8 cellular contexts compared by ENCODE assay signal in the genomic region with DNA sequence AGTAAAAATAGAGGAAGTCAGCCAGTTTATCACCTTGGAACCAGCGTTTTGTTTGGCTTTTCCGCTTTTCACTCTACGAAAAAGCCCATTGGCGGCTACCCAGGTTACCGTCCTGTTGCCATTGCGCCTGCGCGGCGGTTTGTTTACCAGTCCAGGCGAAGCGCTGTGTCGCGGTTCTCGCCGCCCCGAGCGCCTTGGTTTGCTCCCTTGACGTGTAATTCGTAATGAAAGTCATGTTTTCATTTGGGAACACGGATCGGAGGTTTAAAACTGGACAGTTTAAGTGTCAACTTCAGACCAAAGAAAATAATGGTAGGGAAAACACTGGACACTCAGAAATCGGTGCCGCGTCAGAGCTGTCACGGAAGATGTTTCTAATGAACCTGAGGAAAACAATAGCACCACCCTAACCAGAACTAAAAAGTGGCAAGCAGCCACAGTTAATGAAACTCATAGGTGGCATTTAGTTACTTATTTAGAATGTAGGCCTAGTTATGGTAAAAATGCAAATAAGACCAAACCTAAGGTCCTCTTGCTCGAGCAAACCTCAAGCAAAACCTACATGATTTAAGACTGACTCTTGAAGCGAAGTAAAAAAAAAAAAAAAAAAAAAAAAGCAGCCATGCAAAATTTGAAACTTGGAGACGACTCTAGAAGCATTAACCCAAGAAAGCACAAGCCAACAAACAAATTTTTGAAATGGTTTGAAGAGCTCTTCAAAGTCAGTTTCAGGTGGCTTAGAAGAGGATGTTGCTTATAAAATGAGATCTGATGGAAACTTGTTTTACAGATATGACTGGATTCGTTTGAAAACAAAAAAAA. TPM values are rescaled to one million over a fixed set of nuclear protein-coding genes. Genes with fewer than 3 reads are reported as not detected.
A peak's percentile ranks its signal among the peaks of the same experiment; 100 is the strongest.
DNase-seq lines count a peak whose midpoint lies in the region; ATAC-seq, FAIRE-seq and TF ChIP-seq lines count a peak whose summit lies in the region.

No MANE protein-coding gene starts in this region.

- CTCF ChIA-PET in OCI-LY7 (lab: Charles Lee; ENCODE audit: unreplicated experiment) = no interaction called here

- peak; percentile 80 for DNase-seq in CMK (ENCODE audit: low read depth)
- peak; percentile 67 for DNase-seq in HTR-8/SVneo (ENCODE audit: insufficient read length, low spot score)
- DNase-seq in OCI-LY7 (ENCODE audit: low spot score) = peak; percentile 97
- peak; percentile 89 for DNase-seq in activated T-cell treated with anti-CD3 and anti-CD28 coated beads, Interleukin-2, amount 50 U/mL, for 1 hour
- peak; percentile 75 to 83 for DNase-seq in stimulated activated CD8-positive, alpha-beta memory T cell treated with anti-CD3 and anti-CD28 coated beads, Interleukin-7, amount 100 ng/mL, for 1 hour (ENCODE audit: low read depth in 2 of 2)

- H3K36me3 ChIP-seq in OCI-LY7 (ENCODE audit: insufficient read depth, low read length) (no peaks in the 10 kb centered on the region), esophagus (ENCODE audit: control insufficient read depth in 2 of 2, insufficient read depth in 2 of 2, low read length in 1 of 2) (no peaks in the 10 kb centered on the region), mucosa of stomach (ENCODE audit: control insufficient read depth, insufficient read depth, low read length) (no peaks in the 10 kb centered on the region)

- ATAC-seq in GM21381 (IDR thresholded peaks at IDR 0.05; ENCODE audit: unreplicated experiment) = peak; percentile 55

- no peak for FAIRE-seq in HTR-8/SVneo (lab: Jason Lieb, UNC)

- intact Hi-C loops in OCI-LY7 (cut with micrococcal nuclease; ENCODE audit: unreplicated experiment) = loop anchor here (1.0 kb wide), 3 partner anchors 21 to 339 kb away; a partner anchor contains a TSS

- 2 to 6% methylated on average over 29 of the region's 29 CpGs for WGBS in esophagus, 2 donors

- peak; percentile 27; the same call in 1 of the 2 replicates for TF ChIP-seq CTCF in OCI-LY7 (conservative IDR thresholded peaks at IDR 0.05; ENCODE audit: low read length)

- H3K9me3 ChIP-seq in OCI-LY7 (ENCODE audit: low read length) (no peaks in the 10 kb centered on the region; the same call in 1 of the 2 replicates), esophagus (ENCODE audit: control insufficient read depth in 2 of 2, insufficient read depth in 1 of 2, low read depth in 1 of 2, low read length in 1 of 2) (no peaks in the 10 kb centered on the region), mucosa of stomach (ENCODE audit: control insufficient read depth, low read length) (no peaks in the 10 kb centered on the region)

- peak overlapping the region; percentile 97 for H3K27ac ChIP-seq in OCI-LY7 (ENCODE audit: low read depth, low read length, poor library complexity, severe bottlenecking)
- H3K27ac ChIP-seq in esophagus (ENCODE audit: low read depth in 2 of 2, low read length in 1 of 2) = peak overlapping the region; percentile 91 to 95

- peak overlapping the region; percentile 73 for H3K4me3 ChIP-seq in OCI-LY7 (ENCODE audit: low read depth, low read length, poor library complexity, severe bottlenecking)
- peak overlapping the region; percentile 41 to 72 for H3K4me3 ChIP-seq in esophagus (ENCODE audit: low read depth in 1 of 2, low read length in 2 of 2)
- peak overlapping the region; percentile 54 for H3K4me3 ChIP-seq in mucosa of stomach (ENCODE audit: low read length)

- H3K27me3 ChIP-seq in esophagus (ENCODE audit: control insufficient read depth in 1 of 2, insufficient read depth in 2 of 2, low read length in 2 of 2) (no peaks in the 10 kb centered on the region), mucosa of stomach (ENCODE audit: control insufficient read depth, insufficient read depth, low read length) (no peaks in the 10 kb centered on the region)

- POLR2A ChIA-PET in OCI-LY7 (lab: Charles Lee) = interaction anchor here (0.5 to 3.3 kb wide), 20 partner anchors 9 to 1622 kb away, joined by 3 to 44 read pairs (median 4); a partner anchor contains a TSS

- H2AFZ ChIP-seq in OCI-LY7 (ENCODE audit: low read length) = peak overlapping the region; percentile 85

- TSS peak; percentile 85 for BruUV-seq in OCI-LY7 (replicated peaks; lab: Mats Ljungman, UMichigan)

- H3K4me2 ChIP-seq in OCI-LY7 (ENCODE audit: low read length) = peak overlapping the region; percentile 78

- H4K20me1 ChIP-seq in OCI-LY7 (ENCODE audit: insufficient read depth, low read length) = no peaks in the 10 kb centered on the region

- H3K4me1 ChIP-seq in OCI-LY7 (ENCODE audit: insufficient read depth, low read length, poor library complexity, severe bottlenecking) = peaks cover 48% of the 10 kb centered on the region
- no peaks in the 10 kb centered on the region for H3K4me1 ChIP-seq in esophagus (ENCODE audit: control insufficient read depth in 2 of 2, insufficient read depth in 2 of 2, low read length in 1 of 2)
- peaks cover 7% of the 10 kb centered on the region for H3K4me1 ChIP-seq in mucosa of stomach (ENCODE audit: control insufficient read depth, insufficient read depth, low read length)

- peaks cover 10% of the 10 kb centered on the region; the same call in 1 of the 2 replicates for H3K79me2 ChIP-seq in OCI-LY7 (ENCODE audit: insufficient read depth, low read depth, low read length)

- H3K9me2 ChIP-seq in OCI-LY7 (ENCODE audit: insufficient read depth, low read length) = no peaks in the 10 kb centered on the region

- H3K9ac ChIP-seq in mucosa of stomach (ENCODE audit: low read length) = peak overlapping the region; percentile 98

RNA-seq across cellular contexts. Expression of a gene that starts 0.8 kb away (rescaled TPM):
- 13.6 and 17.3 TPM in 2 replicates for total RNA-seq in OCI-LY7 (2014; rRNA removed; shearing (Covaris generic))
- total RNA-seq in OCI-LY7 (2022) = 16.9 and 24.2 TPM in 2 replicates
- under 1 TPM; 0.20 to 0.24 TPM for polyA plus RNA-seq in esophagus

RNA-seq across cellular contexts. Expression of a gene that starts 20.4 kb away (rescaled TPM):
- total RNA-seq in OCI-LY7 (2014; rRNA removed; shearing (Covaris generic)) = 59.4 and 65.7 TPM in 2 replicates
- 45.3 and 54.7 TPM in 2 replicates for total RNA-seq in OCI-LY7 (2022)
- polyA plus RNA-seq in esophagus = 10 to 100 TPM; 17.5 to 26.2 TPM

Comparison
In these comparisons a context has a peak if more than half of its experiments do, and no peak if none do; other contexts are left out.
1. Peak in every context shown above with its lines: DNase-seq, ATAC-seq, H3K4me3 ChIP-seq and H3K27ac ChIP-seq.